In genomic region chr16:50666658-50667496, GRCh38 we compare ENCODE assay signal across 9 cellular contexts.
DNase-seq lines count a peak whose midpoint lies in the region; ATAC-seq and FAIRE-seq lines count a peak whose summit lies in the region.
"Had no signal": no experiment of that assay in that cellular context is flagged by ENCODE, and none has a peak within 500 bp of the region (broad histone marks: within the 10 kb centered on the region; RNA-seq: fewer than 3 reads in every experiment).

No MANE protein-coding gene starts in this region.

- H3K9me3 Mint-ChIP-seq in central memory CD8-positive, alpha-beta T cell = no peaks in the 10 kb centered on the region

- peak overlapping the region; percentile 74 for H3K4me3 Mint-ChIP-seq in central memory CD8-positive, alpha-beta T cell

- peak overlapping the region; percentile 90 for H3K27ac Mint-ChIP-seq in central memory CD8-positive, alpha-beta T cell (ENCODE audit: low read depth)

- no peak for FAIRE-seq in RCC 7860 (lab: Jason Lieb, UNC)

- H3K36me3 Mint-ChIP-seq in central memory CD8-positive, alpha-beta T cell (ENCODE audit: insufficient read depth) = peaks cover 11% of the 10 kb centered on the region

- peak; percentile 52 for DNase-seq in RPMI8226
- no peak for DNase-seq in central memory CD8-positive, alpha-beta T cell (ENCODE audit: low spot score in 2 of 2)
- DNase-seq in epidermal melanocyte (ENCODE audit: insufficient read length, low spot score) = no peak
- no peak for DNase-seq in RCC 7860 (ENCODE audit: low spot score)
- DNase-seq in D341Med (ENCODE audit: low spot score) = no peak
- no peak for DNase-seq in NCI-H2107 treated with DMSO at 0.1 percent for 48 hours (lab: John Stamatoyannopoulos, UW; ENCODE audit: unreplicated experiment)
- DNase-seq: right lobe of liver had no signal

- peaks cover 26% of the 10 kb centered on the region for H3K4me1 Mint-ChIP-seq in central memory CD8-positive, alpha-beta T cell

- ATAC-seq in GM18861 (IDR thresholded peaks at IDR 0.05; ENCODE audit: unreplicated experiment) = peak; percentile 86
- peak; percentile 78 for ATAC-seq in HG02840 (IDR thresholded peaks at IDR 0.05; ENCODE audit: low FRiP score, unreplicated experiment)
- peak; percentile 83 for ATAC-seq in central memory CD8-positive, alpha-beta T cell (replicated peaks; ENCODE audit: extremely low read depth, poor library complexity, severe bottlenecking)

- no peaks in the 10 kb centered on the region for H3K27me3 Mint-ChIP-seq in central memory CD8-positive, alpha-beta T cell
